Comparison of ENCODE assay signal across 7 cellular contexts in the genomic region with DNA sequence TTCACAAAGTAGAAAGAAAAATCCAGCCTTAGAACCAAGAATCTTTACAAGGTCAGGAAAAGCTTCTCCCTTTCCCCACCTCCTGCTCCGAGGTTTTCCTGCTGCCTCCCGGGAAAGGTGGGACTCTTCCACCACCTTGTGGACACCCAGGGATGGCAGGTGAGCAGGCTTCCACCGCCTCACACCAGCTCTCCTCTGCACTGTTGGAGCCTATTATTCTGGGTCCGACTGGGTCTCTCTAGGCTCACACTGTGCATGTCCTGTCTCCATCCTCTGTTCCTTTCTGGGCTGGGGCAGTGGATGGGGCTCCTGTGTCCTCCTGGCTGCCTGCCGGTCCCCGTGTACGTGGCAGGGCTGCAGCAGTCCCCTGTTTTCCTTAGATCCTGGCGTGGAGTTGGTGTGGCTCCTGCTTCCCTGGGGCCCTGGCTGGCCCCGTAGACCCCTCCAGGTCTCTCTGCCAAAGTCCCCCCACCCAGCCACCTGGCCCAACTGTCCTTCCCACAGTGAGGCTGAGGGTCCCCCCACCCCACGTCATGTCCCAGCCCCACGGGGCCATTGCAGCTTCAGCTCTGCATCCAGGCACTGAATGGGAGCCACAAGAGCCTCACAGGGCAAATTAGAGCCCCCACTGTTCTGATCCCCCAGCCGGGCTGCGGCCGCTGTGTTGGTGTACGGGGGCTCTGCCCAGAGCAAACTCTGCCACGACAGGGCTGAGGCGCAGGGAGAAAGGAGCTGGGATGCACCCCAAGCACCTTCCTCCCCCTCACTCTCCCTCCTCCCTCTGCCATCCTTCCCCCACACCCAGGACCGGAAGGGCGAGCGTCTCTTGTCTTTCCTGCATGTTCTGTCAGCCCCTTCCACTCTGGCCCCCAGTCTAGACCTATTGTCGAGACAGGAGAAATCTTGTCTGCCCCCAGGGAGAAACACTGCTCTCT. TPM values are rescaled to one million over a fixed set of nuclear protein-coding genes. Genes with fewer than 3 reads are reported as not detected.
DNase-seq lines count a peak whose midpoint lies in the region; ATAC-seq, FAIRE-seq and TF ChIP-seq lines count a peak whose summit lies in the region.

No MANE protein-coding gene starts in this region.

- ATAC-seq in GM18505 (IDR thresholded peaks at IDR 0.05; ENCODE audit: unreplicated experiment) = no peak

- no peaks in the 10 kb centered on the region for H3K36me3 ChIP-seq in bronchial epithelial cell (ENCODE audit: control insufficient read depth, insufficient read depth, low read length)

- peak; percentile 90 for TF ChIP-seq CTCF in GM12873 (IDR thresholded peaks at IDR 0.05; ENCODE audit: insufficient read depth, low read depth, low read length, missing control alignments)
- TF ChIP-seq CTCF in bronchial epithelial cell (IDR thresholded peaks at IDR 0.05; ENCODE audit: insufficient read depth, low read length, severe bottlenecking) = peak; percentile 93

- TF ChIP-seq POLR2A in GM18505 (IDR thresholded peaks at IDR 0.05; ENCODE audit: borderline replicate concordance, extremely low read depth, insufficient read depth, insufficient read length) = no peak

- H3K4me3 ChIP-seq in bronchial epithelial cell (ENCODE audit: low read depth, low read length) = no peak overlapping the region

- H3K27me3 ChIP-seq in bronchial epithelial cell (ENCODE audit: control insufficient read depth, insufficient read depth, low read length) = peaks cover 2% of the 10 kb centered on the region

- peak; percentile 60 to 86 (median 62) for DNase-seq in NCI-H1417 (lab: John Stamatoyannopoulos, UW)
- DNase-seq in T-helper 9 cell = peak; percentile 44
- DNase-seq in bronchial epithelial cell (ENCODE audit: low read depth) = peak; percentile 59
- peak; percentile 84 for DNase-seq in iris pigment epithelial cell (ENCODE audit: low read depth)
- peak; percentile 23 to 29 for DNase-seq in stimulated activated CD4-positive, alpha-beta T cell treated with anti-CD3 and anti-CD28 coated beads, Interleukin-1b, Interleukin-23, amount 100 ng/mL, for 4 hours (ENCODE audit: low read depth in 2 of 2)

- peak; percentile 90 for FAIRE-seq in bronchial epithelial cell (lab: Jason Lieb, UNC)

RNA-seq across cellular contexts. Expression of a gene that starts 3.3 kb away (rescaled TPM):
- 0.26 TPM in 2 replicates for total RNA-seq in bronchial epithelial cell

Comparison
In these comparisons a context has a peak if more than half of its experiments do, and no peak if none do; other contexts are left out.
1. DNase-seq: peak in every context shown above with its lines; median percentile 84 in iris pigment epithelial cell; 62 in NCI-H1417; 59 in bronchial epithelial cell; 44 in T-helper 9 cell; 26 in stimulated activated CD4-positive, alpha-beta T cell treated with anti-CD3 and anti-CD28 coated beads, Interleukin-1b, Interleukin-23, amount 100 ng/mL, for 4 hours.